Comparison of ENCODE assay signal across 1 cellular context in genomic region chr2:230383453-230383852, GRCh38.
TF ChIP-seq lines count a peak whose summit lies in the region.

No MANE protein-coding gene starts in this region.

TF ChIP-seq in HEK293, 187 proteins besides CTCF, POLR2A, EP300 and RAD21 (continued from another document):
- TF ChIP-seq, protein P1, sequence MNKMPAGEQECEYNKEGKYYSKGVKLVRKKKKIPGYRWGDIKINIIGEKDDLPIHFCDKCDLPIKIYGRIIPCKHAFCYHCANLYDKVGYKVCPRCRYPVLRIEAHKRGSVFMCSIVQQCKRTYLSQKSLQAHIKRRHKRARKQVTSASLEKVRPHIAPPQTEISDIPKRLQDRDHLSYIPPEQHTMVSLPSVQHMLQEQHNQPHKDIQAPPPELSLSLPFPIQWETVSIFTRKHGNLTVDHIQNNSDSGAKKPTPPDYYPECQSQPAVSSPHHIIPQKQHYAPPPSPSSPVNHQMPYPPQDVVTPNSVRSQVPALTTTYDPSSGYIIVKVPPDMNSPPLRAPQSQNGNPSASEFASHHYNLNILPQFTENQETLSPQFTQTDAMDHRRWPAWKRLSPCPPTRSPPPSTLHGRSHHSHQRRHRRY (tag by site-specific recombination; IDR thresholded peaks at IDR 0.05): no peak
- TF ChIP-seq ZNF670 (tag by site-specific recombination; IDR thresholded peaks at IDR 0.05; ENCODE audit: low read depth): no peak
